20 cellular contexts compared by ENCODE assay signal in the genomic region with DNA sequence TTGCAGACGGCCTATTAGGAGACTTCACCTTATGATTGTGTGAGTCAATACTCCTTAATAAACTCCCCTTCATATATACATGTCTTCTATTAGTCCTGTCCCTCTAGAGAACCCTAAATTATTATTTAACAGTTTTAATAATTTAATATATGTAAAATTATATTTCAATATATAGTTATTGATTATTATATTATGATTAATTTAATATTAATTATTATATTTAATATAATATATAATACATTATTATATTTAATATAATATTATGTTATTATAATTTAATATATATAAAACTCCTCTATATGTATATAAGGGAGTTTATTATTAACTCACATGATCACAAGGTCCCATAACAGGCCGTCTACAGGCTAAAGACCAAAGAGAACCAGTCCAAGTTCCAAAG.
A peak's percentile ranks its signal among the peaks of the same experiment; 100 is the strongest.
DNase-seq lines count a peak whose midpoint lies in the region; ATAC-seq, FAIRE-seq and TF ChIP-seq lines count a peak whose summit lies in the region.
"Had no signal": no experiment of that assay in that cellular context is flagged by ENCODE, and none has a peak within 500 bp of the region (broad histone marks: within the 10 kb centered on the region; RNA-seq: fewer than 3 reads in every experiment).

No MANE protein-coding gene starts in this region.

- intact Hi-C loops in thyroid gland (cut with DNase I) (no loop called here), posterior vena cava (cut with DNase I) (no loop called here)

- DNase-seq in WTC11 (ENCODE audit: low spot score) (no peak), frontal cortex (ENCODE audit: low spot score in 2 of 2) (no peak), small intestine (no peak), thyroid gland (no peak), NCI-H1105 (lab: John Stamatoyannopoulos, UW) (no peak), H4 (ENCODE audit: low spot score) (no peak), posterior vena cava (ENCODE audit: low spot score) (no peak)
- DNase-seq: AML-193; BE2C; CD4-positive, alpha-beta T cell; CD8-positive, alpha-beta memory T cell; DND-41; GDM1; GOT3; H7; HCEC 1CT had no signal

- TF ChIP-seq POLR2A in thyroid gland (IDR thresholded peaks at IDR 0.05), result no peak

- TF ChIP-seq CTCF in WTC11 (IDR thresholded peaks at IDR 0.05) (no peak), thyroid gland (IDR thresholded peaks at IDR 0.05) (no peak)

- FAIRE-seq in G401.6 (lab: Jason Lieb, UNC) (peak; percentile 81), frontal cortex (lab: Jason Lieb, UNC) (peak; percentile 82), small intestine (lab: Jason Lieb, UNC) (peak; percentile 36)
- FAIRE-seq: GM12878 had no signal

- H3K27ac ChIP-seq in small intestine (ENCODE audit: low read depth in 1 of 2, low read length in 1 of 2) (no peak overlapping the region), thyroid gland (no peak overlapping the region)
- H3K27ac ChIP-seq: BLaER1 treated with 17β-estradiol and CSF1 and Interleukin-3, amounts not matched to agents 10 nM and 100 nM had no signal

- H3K4me3 ChIP-seq in small intestine (ENCODE audit: low read depth in 1 of 2, low read length in 2 of 2) (no peak overlapping the region), thyroid gland (replicated peaks in 1 of 3) (no peak overlapping the region)
- H3K4me3 ChIP-seq: BLaER1 treated with 17β-estradiol and CSF1 and Interleukin-3, amounts not matched to agents 10 nM and 100 nM; GM12878 had no signal

- peaks cover 12% of the 10 kb centered on the region for H3K36me3 Mint-ChIP-seq in WTC11
- H3K36me3 Mint-ChIP-seq: CD14-positive monocyte; CD8-positive, alpha-beta memory T cell had no signal

- POLR2A ChIA-PET in WTC11 (lab: Charles Lee), result no interaction called here

- ATAC-seq in WTC11, result no peak
- ATAC-seq: GM12878 had no signal

- H3K9me3 ChIP-seq in small intestine (ENCODE audit: control insufficient read depth, low read depth) (no peaks in the 10 kb centered on the region), thyroid gland (no peaks in the 10 kb centered on the region)
- H3K9me3 ChIP-seq: BE2C had no signal

- 78 to 83% (median 80%) methylated on average over 2 of the region's 2 CpGs for WGBS in small intestine, 3 donors
- 91 to 94% methylated on average over 2 of the region's 2 CpGs for WGBS in thyroid gland, 2 donors

- H3K27ac Mint-ChIP-seq in WTC11, result no peak overlapping the region
- H3K27ac Mint-ChIP-seq: CD14-positive monocyte; CD4-positive, alpha-beta T cell; CD8-positive, alpha-beta memory T cell had no signal

- H3K4me1 Mint-ChIP-seq in WTC11, result no peaks in the 10 kb centered on the region
- H3K4me1 Mint-ChIP-seq: CD14-positive monocyte; CD8-positive, alpha-beta memory T cell had no signal

- no peaks in the 10 kb centered on the region for H3K27me3 Mint-ChIP-seq in WTC11 (ENCODE audit: low read depth)
- H3K27me3 Mint-ChIP-seq: CD4-positive, alpha-beta T cell; CD8-positive, alpha-beta memory T cell had no signal

- no peaks in the 10 kb centered on the region for H3K27me3 ChIP-seq in small intestine (ENCODE audit: control insufficient read depth in 2 of 2, insufficient read depth in 2 of 2, low read length in 2 of 2)
- H3K27me3 ChIP-seq in thyroid gland, result no peaks in the 10 kb centered on the region
- H3K27me3 ChIP-seq: BE2C; BLaER1 treated with 17β-estradiol and CSF1 and Interleukin-3, amounts not matched to agents 10 nM and 100 nM had no signal

- H3K4me1 ChIP-seq in small intestine (ENCODE audit: control insufficient read depth in 2 of 2, insufficient read depth in 1 of 2, low read depth in 1 of 2, low read length in 1 of 2), result no peaks in the 10 kb centered on the region
- H3K4me1 ChIP-seq in thyroid gland, result no peaks in the 10 kb centered on the region
- H3K4me1 ChIP-seq: BE2C; BLaER1 treated with 17β-estradiol and CSF1 and Interleukin-3, amounts not matched to agents 10 nM and 100 nM had no signal

- no peaks in the 10 kb centered on the region for H3K36me3 ChIP-seq in small intestine (ENCODE audit: control insufficient read depth in 2 of 2, insufficient read depth in 2 of 2, low read length in 2 of 2)
- H3K36me3 ChIP-seq in thyroid gland, result no peaks in the 10 kb centered on the region
- H3K36me3 ChIP-seq: BE2C had no signal

- no peak overlapping the region for H3K4me3 Mint-ChIP-seq in WTC11
- H3K4me3 Mint-ChIP-seq: CD14-positive monocyte; CD4-positive, alpha-beta T cell; CD8-positive, alpha-beta memory T cell had no signal

- CTCF ChIA-PET in WTC11 (lab: Charles Lee), result no interaction called here

- H3K9me3 Mint-ChIP-seq in WTC11, result peaks cover 42% of the 10 kb centered on the region

TF ChIP-seq in WTC11, 78 proteins besides CTCF, POLR2A, EP300 and RAD21:
- TF ChIP-seq HMGA2 (CRISPR knock-in tag; IDR thresholded peaks at IDR 0.05), result peak; percentile 97
- no peak for TF ChIP-seq ZNF671 (CRISPR knock-in tag; IDR thresholded peaks at IDR 0.05)
